ENCODE assay signal across 8 cellular contexts in the genomic region with DNA sequence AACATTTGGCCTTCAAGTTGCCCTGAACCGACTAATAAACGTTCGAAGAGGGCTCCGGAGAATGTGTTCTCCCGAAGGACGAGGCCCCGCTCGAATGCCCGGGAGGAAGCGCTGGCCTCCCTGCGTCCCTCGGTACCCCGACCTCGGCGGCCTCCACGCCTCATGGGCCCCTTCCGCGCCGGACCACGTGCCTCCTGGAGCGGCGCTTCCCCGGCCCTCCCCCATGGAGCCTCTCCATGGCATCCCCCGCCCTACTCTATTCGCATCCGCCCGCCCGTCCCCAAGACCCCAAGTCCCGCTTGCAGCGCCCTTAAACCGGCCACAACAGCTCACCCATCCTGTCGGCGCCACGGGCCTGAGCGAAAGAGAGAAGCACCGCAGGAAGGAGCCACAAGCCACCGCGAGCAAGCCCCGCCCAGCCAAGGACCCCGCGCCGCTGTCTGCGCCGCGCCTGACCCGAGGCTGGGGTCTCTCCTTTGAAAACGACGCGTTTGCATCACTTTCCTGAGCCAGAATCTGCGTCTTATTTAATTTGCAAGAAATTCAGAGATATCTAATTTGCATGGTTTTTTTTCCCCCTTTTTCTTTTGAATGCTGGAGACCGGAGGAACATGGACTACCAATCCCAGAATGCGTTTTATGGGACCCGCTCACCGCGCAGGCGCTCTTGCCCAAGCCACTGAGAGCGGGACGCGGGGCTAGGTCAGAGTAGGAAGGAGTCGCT. TPM values are rescaled to one million over a fixed set of nuclear protein-coding genes. Genes with fewer than 3 reads are reported as not detected.
DNase-seq lines count a peak whose midpoint lies in the region; ATAC-seq, FAIRE-seq and TF ChIP-seq lines count a peak whose summit lies in the region.

RPS23 (minus strand) TSS at position 368 of the 724 bp plus-strand sequence; CDS start at position 337, 31 bp downstream.

- H4K5ac ChIP-seq in H1 (ENCODE audit: insufficient read length, low read depth, low read length): peak within 1 kb of the TSS; percentile 97

- H3K36me3 ChIP-seq in CD8-positive, alpha-beta memory T cell (ENCODE audit: insufficient read depth, low read length): peaks cover 13% of the 10 kb centered on the region
- H3K36me3 ChIP-seq in H1 (ENCODE audit: control insufficient read depth in 2 of 4, insufficient read depth in 4 of 4, low read length in 3 of 4): peaks cover 15 to 36% (median 22%) of the 10 kb centered on the region in 4 experiments
- peaks cover 14 to 36% of the 10 kb centered on the region in 2 experiments for H3K36me3 ChIP-seq in mesenchymal stem cell (ENCODE audit: control insufficient read depth in 1 of 2, insufficient read depth in 2 of 2, low read depth in 1 of 2, low read length in 2 of 2)

- H2AFZ ChIP-seq in H1 (ENCODE audit: low read length) (no peak within 1 kb of the TSS), mesenchymal stem cell (ENCODE audit: low read depth, low read length) (no peak within 1 kb of the TSS)

- peak within 1 kb of the TSS; percentile 88 to 99 (median 96) for H3K27ac Mint-ChIP-seq in CD8-positive, alpha-beta memory T cell

- peak within 1 kb of the TSS; percentile 84 for H3K4me3 ChIP-seq in CD8-positive, alpha-beta memory T cell (ENCODE audit: low read length)
- H3K4me3 ChIP-seq in H1 (ENCODE audit: extremely low read depth in 1 of 4, insufficient read depth in 2 of 4, low read depth in 3 of 4, low read length in 4 of 4) (peak within 1 kb of the TSS; percentile 98 to 100 (median 99)), mesenchymal stem cell (ENCODE audit: insufficient read depth in 1 of 2, low read depth in 1 of 2, low read length in 2 of 2) (peak within 1 kb of the TSS; percentile 88 to 97)

- no peak for TF ChIP-seq EP300 in H1 (IDR thresholded peaks at IDR 0.05; ENCODE audit: borderline replicate concordance in 1 of 2, low read depth in 2 of 2, low read length in 2 of 2)

- peaks cover 14 to 49% (median 20%) of the 10 kb centered on the region in 3 donors for H3K36me3 Mint-ChIP-seq in CD8-positive, alpha-beta memory T cell

- H3K9me3 ChIP-seq in CD8-positive, alpha-beta memory T cell (ENCODE audit: low read length): no peaks in the 10 kb centered on the region
- H3K9me3 ChIP-seq in H1 (ENCODE audit: insufficient read depth in 2 of 2, low read depth in 1 of 2, low read length in 1 of 2) (no peaks in the 10 kb centered on the region), mesenchymal stem cell (ENCODE audit: control insufficient read depth, low read length) (no peaks in the 10 kb centered on the region)

- peaks cover 19% of the 10 kb centered on the region for H3K4me1 ChIP-seq in CD8-positive, alpha-beta memory T cell (ENCODE audit: insufficient read depth, low read length)
- peaks cover 3 to 7% (median 6%) of the 10 kb centered on the region in 4 experiments; a peak in 6 of 7 replicates for H3K4me1 ChIP-seq in H1 (replicated peaks in 1 of 4; ENCODE audit: control insufficient read depth in 3 of 4, insufficient read depth in 4 of 4, low read length in 3 of 4)
- H3K4me1 ChIP-seq in mesenchymal stem cell (ENCODE audit: control insufficient read depth, insufficient read depth, low read depth, low read length): peaks cover 6% of the 10 kb centered on the region

- H4K8ac ChIP-seq in H1 (ENCODE audit: extremely low read depth, insufficient read depth, low read length) (peak within 1 kb of the TSS; percentile 60; the same call in 1 of the 2 replicates), mesenchymal stem cell (ENCODE audit: low read length) (peak within 1 kb of the TSS; percentile 73)

- H2BK20ac ChIP-seq in H1 (ENCODE audit: low read length): no peak within 1 kb of the TSS

- H4K20me1 ChIP-seq in H1 (replicated peaks in 1 of 2; ENCODE audit: control insufficient read depth in 1 of 2, insufficient read depth in 2 of 2, low read length in 2 of 2): no peaks in the 10 kb centered on the region

- peak within 1 kb of the TSS; percentile 9 for H3K23ac ChIP-seq in H1 (ENCODE audit: insufficient read length)
- no peak within 1 kb of the TSS for H3K23ac ChIP-seq in mesenchymal stem cell (ENCODE audit: low read length in 2 of 2)

- H2BK5ac ChIP-seq in H1 (ENCODE audit: low read depth, low read length) (peak within 1 kb of the TSS; percentile 92), mesenchymal stem cell (ENCODE audit: low read depth, low read length, poor library complexity, severe bottlenecking) (peak within 1 kb of the TSS; percentile 83)

- H2BK12ac ChIP-seq in H1 (ENCODE audit: low read depth, low read length) (no peak within 1 kb of the TSS), mesenchymal stem cell (ENCODE audit: low read length in 2 of 2) (no peak within 1 kb of the TSS)

- H3K27me3 Mint-ChIP-seq in CD8-positive, alpha-beta memory T cell: peaks cover 0 to 4% of the 10 kb centered on the region in 2 donors

- peak within 1 kb of the TSS; percentile 91 for H3K56ac ChIP-seq in H1 (replicated peaks; ENCODE audit: insufficient read length, low read depth, low read length)

- H3K79me1 ChIP-seq in H1 (ENCODE audit: low read depth, low read length) (no peaks in the 10 kb centered on the region; the same call in 1 of the 2 replicates), mesenchymal stem cell (replicated peaks; ENCODE audit: low read length, poor library complexity, severe bottlenecking) (peaks cover 10% of the 10 kb centered on the region)

- 2% methylated on average over 47 of the region's 60 CpGs; no CpG with 5 or more reads in 1 of the 2 experiments for WGBS in H1 (ENCODE audit: extremely low coverage in 1 of 2, insufficient coverage in 1 of 2, insufficient read length in 1 of 2, insufficient replicate concordance in 2 of 2, low coverage in 1 of 2, low lambda C conversion rate in 2 of 2, missing lambda C conversion rate in 1 of 2), 2 experiments
- WGBS in mesenchymal stem cell: under 1% methylated on average over 60 of the region's 60 CpGs

- peak; percentile 93 for ATAC-seq in GM19467 (IDR thresholded peaks at IDR 0.05; ENCODE audit: unreplicated experiment)

- peak within 1 kb of the TSS; percentile 87 for H3K27ac ChIP-seq in CD8-positive, alpha-beta memory T cell (ENCODE audit: low read depth, low read length)
- H3K27ac ChIP-seq in H1 (ENCODE audit: low read depth, low read length): peak within 1 kb of the TSS; percentile 92
- peak within 1 kb of the TSS; percentile 58 for H3K27ac ChIP-seq in mesenchymal stem cell (ENCODE audit: low read length, poor library complexity, severe bottlenecking)

- TF ChIP-seq CTCF in H1 (IDR thresholded peaks at IDR 0.05; ENCODE audit: control extremely low read depth in 1 of 3, insufficient read depth in 1 of 3, low read depth in 1 of 3, low read length in 3 of 3): no peak

- H2AK5ac ChIP-seq in H1 (ENCODE audit: low read depth, low read length): peak within 1 kb of the TSS; percentile 58; the same call in 1 of the 2 replicates
- peak within 1 kb of the TSS; percentile 3 for H2AK5ac ChIP-seq in mesenchymal stem cell (ENCODE audit: low read length, severe bottlenecking)

- H2BK120ac ChIP-seq in H1 (replicated peaks; ENCODE audit: low read depth, low read length) (peak within 1 kb of the TSS; percentile 83), mesenchymal stem cell (ENCODE audit: low read depth, low read length) (no peak within 1 kb of the TSS)

- no peak for TF ChIP-seq RAD21 in H1 (IDR thresholded peaks at IDR 0.05 in 1 of 2, conservative IDR thresholded peaks at IDR 0.05 in 1 of 2; ENCODE audit: low read depth in 2 of 2, low read length in 2 of 2)

- H3K23me2 ChIP-seq in H1 (ENCODE audit: low read depth, low read length): peaks cover 5% of the 10 kb centered on the region; the same call in 1 of the 2 replicates

- H3K4ac ChIP-seq in H1 (replicated peaks; ENCODE audit: insufficient read length, low read depth, low read length) (peak within 1 kb of the TSS; percentile 63), mesenchymal stem cell (ENCODE audit: low read depth in 1 of 2, low read length in 2 of 2) (peak within 1 kb of the TSS in 1 of 2 experiments; percentile 94)

- peak; percentile 76 to 90 (median 86) for DNase-seq in CD8-positive, alpha-beta memory T cell
- DNase-seq in HS-27A (ENCODE audit: low read depth) (peak; percentile 66), NOMO-1 (lab: John Stamatoyannopoulos, UW; ENCODE audit: unreplicated experiment in 2 of 2) (peak; percentile 86 to 91), H1 (ENCODE audit: low read depth in 1 of 2, low spot score in 2 of 2) (peak in 1 of 2 experiments; percentile 89), mesenchymal stem cell (peak; percentile 92)
- peak; percentile 73 for DNase-seq in stimulated activated CD8-positive, alpha-beta memory T cell treated with anti-CD3 and anti-CD28 coated beads, Interleukin-12 subunit alpha, Interleukin-12 subunit beta, amount 100 ng/mL, for 4 hours (ENCODE audit: low read depth)

- peak; percentile 72 for FAIRE-seq in H1 (lab: Jason Lieb, UNC)

- H3K9me3 Mint-ChIP-seq in CD8-positive, alpha-beta memory T cell: no peaks in the 10 kb centered on the region

- POLR2A ChIA-PET in CD8-positive, alpha-beta memory T cell (lab: Charles Lee): interaction anchor here (1.1 to 2.1 kb wide), 3 partner anchors 426 to 976 kb away, joined by 4 to 7 read pairs (median 5); partner anchors contain the start of genes SSBP2 and ZCCHC9
- POLR2A ChIA-PET in activated CD8-positive, alpha-beta memory T cell treated with anti-CD3 and anti-CD28 coated beads for 36 hours (lab: Charles Lee): interaction anchor here (0.6 to 1.1 kb wide), 3 partner anchors 21 to 993 kb away, joined by 3 to 6 read pairs (median 6); no protein-coding TSS in a partner anchor
- POLR2A ChIA-PET in H1 (lab: Charles Lee; ENCODE audit: partially characterized antibody): interaction anchor here (0.6 to 6.7 kb wide), 23 partner anchors 9 to 1454 kb away, joined by 3 to 120 read pairs (median 5); partner anchors contain the start of genes ATG10 and VCAN

- peak within 1 kb of the TSS; percentile 52 to 83 for H3K4me2 ChIP-seq in H1 (ENCODE audit: insufficient read depth in 1 of 2, low read depth in 2 of 2, low read length in 2 of 2)
- peak within 1 kb of the TSS; percentile 68 for H3K4me2 ChIP-seq in mesenchymal stem cell (ENCODE audit: low read length, poor library complexity, severe bottlenecking)

- no peak within 1 kb of the TSS for H2BK15ac ChIP-seq in H1 (ENCODE audit: low read length)
- H2BK15ac ChIP-seq in mesenchymal stem cell (ENCODE audit: low read depth, poor library complexity, severe bottlenecking): no peak within 1 kb of the TSS

- CTCF ChIA-PET in CD8-positive, alpha-beta memory T cell (lab: Charles Lee): interaction anchor here (0.8 to 1.6 kb wide), 5 partner anchors 9 to 977 kb away, joined by 3 to 4 read pairs (median 3); partner anchors contain the start of gene ZCCHC9
- CTCF ChIA-PET in activated CD8-positive, alpha-beta memory T cell treated with anti-CD3 and anti-CD28 coated beads for 36 hours (lab: Charles Lee): interaction anchor here (1.4 kb wide), 1 partner anchor 99 kb away, joined by 3 read pairs; no protein-coding TSS in a partner anchor
- CTCF ChIA-PET in H1 (lab: Charles Lee; ENCODE audit: partially characterized antibody): interaction anchor here (0.6 to 1.3 kb wide), 4 partner anchors 14 to 20 kb away, joined by 3 to 5 read pairs (median 3); no protein-coding TSS in a partner anchor

- H3K18ac ChIP-seq in H1 (ENCODE audit: extremely low read depth, low read length): peak within 1 kb of the TSS; percentile 88
- H3K18ac ChIP-seq in mesenchymal stem cell (ENCODE audit: low read depth in 1 of 2, low read length in 2 of 2): peak within 1 kb of the TSS; percentile 78 to 98

- peak; percentile 89 to 95; a peak in 2 of 3 replicates for TF ChIP-seq POLR2A in H1 (IDR thresholded peaks at IDR 0.05; ENCODE audit: control extremely low read depth in 1 of 2, low read depth in 2 of 2, low read length in 2 of 2)

- peaks cover 28 to 40% (median 35%) of the 10 kb centered on the region in 3 donors for H3K4me1 Mint-ChIP-seq in CD8-positive, alpha-beta memory T cell

- H3K4me3 Mint-ChIP-seq in CD8-positive, alpha-beta memory T cell: peak within 1 kb of the TSS; percentile 90 to 99 (median 94)

- H3K14ac ChIP-seq in H1 (ENCODE audit: insufficient read length) (no peak within 1 kb of the TSS), mesenchymal stem cell (ENCODE audit: low read length in 2 of 2) (peak within 1 kb of the TSS in 1 of 2 experiments; percentile 55)

- peak within 1 kb of the TSS; percentile 97 to 99 (median 98) for H3K9ac ChIP-seq in H1 (replicated peaks in 1 of 4; ENCODE audit: extremely low read depth in 1 of 4, low read depth in 3 of 4, low read length in 3 of 4)
- H3K9ac ChIP-seq in mesenchymal stem cell (ENCODE audit: low read length): peak within 1 kb of the TSS; percentile 99

- H3K27me3 ChIP-seq in CD8-positive, alpha-beta memory T cell (ENCODE audit: insufficient read depth, low read length, poor library complexity, severe bottlenecking): no peaks in the 10 kb centered on the region
- no peaks in the 10 kb centered on the region for H3K27me3 ChIP-seq in H1 (replicated peaks in 1 of 4; ENCODE audit: control insufficient read depth in 3 of 4, extremely low read depth in 1 of 4, insufficient read depth in 3 of 4, low read length in 3 of 4)
- no peaks in the 10 kb centered on the region for H3K27me3 ChIP-seq in mesenchymal stem cell (ENCODE audit: control insufficient read depth in 1 of 2, insufficient read depth in 1 of 2, low read length in 2 of 2)

- H4K91ac ChIP-seq in H1 (replicated peaks; ENCODE audit: insufficient read length, low read length) (peak within 1 kb of the TSS; percentile 4), mesenchymal stem cell (ENCODE audit: low read length) (peak within 1 kb of the TSS; percentile 23)

- H3K79me2 ChIP-seq in H1 (ENCODE audit: control insufficient read depth in 1 of 2, insufficient read depth in 2 of 2, low read length in 2 of 2): peaks cover 5 to 19% of the 10 kb centered on the region in 2 experiments; a peak in 3 of 4 replicates

RNA-seq across cellular contexts. Expression of gene RPS23, which starts in this region (rescaled TPM):
- 1,000 to 10,000 TPM; 2,179 to 2,206 TPM for total RNA-seq in CD8-positive, alpha-beta memory T cell
- polyA plus RNA-seq in CD8-positive, alpha-beta memory T cell: 2,576 TPM
- 1,000 to 10,000 TPM; 2,212 to 2,235 TPM for total RNA-seq in activated CD8-positive, alpha-beta memory T cell treated with anti-CD3 and anti-CD28 coated beads for 36 hours
- total RNA-seq in H1 (2021; fragmentation: NEBNext Ultra II Directional; extraction: Animal tissue kit (Norgen Biotek cat#: 25700)): 2,559 and 2,561 TPM in 2 replicates
- 2,869 and 4,867 TPM in 2 replicates for polyA plus RNA-seq in H1 (2011; rRNA removed)
- polyA plus RNA-seq in H1 (2011; cell fraction: cytosol; rRNA removed): 6,096 TPM
- 1,659 TPM for polyA plus RNA-seq in H1 (2011; cell fraction: nucleus; rRNA removed)
- polyA plus RNA-seq in H1 (2012, experiment 1 of 2): 4,061 to 6,536 TPM (median 5,485 TPM) in 4 replicates
- polyA plus RNA-seq in H1 (2012, experiment 2 of 2): 4,122 TPM
- polyA plus RNA-seq in H1 (2013, experiment 1 of 2): 3,517 TPM
- polyA plus RNA-seq in H1 (2013, experiment 2 of 2): 3,428 TPM
- polyA minus RNA-seq in H1 (2011; rRNA and poly(A)+ RNA removed): 1,403 and 1,559 TPM in 2 replicates
- 652 TPM for polyA minus RNA-seq in H1 (2011; cell fraction: cytosol; rRNA and poly(A)+ RNA removed)
- polyA minus RNA-seq in H1 (2011; cell fraction: nucleus; rRNA and poly(A)+ RNA removed): 457 TPM
- polyA plus RNA-seq in mesenchymal stem cell (2013, experiment 1 of 2): 2,982 TPM
- polyA plus RNA-seq in mesenchymal stem cell (2013, experiment 2 of 2): 3,039 TPM
